In the genomic region with DNA sequence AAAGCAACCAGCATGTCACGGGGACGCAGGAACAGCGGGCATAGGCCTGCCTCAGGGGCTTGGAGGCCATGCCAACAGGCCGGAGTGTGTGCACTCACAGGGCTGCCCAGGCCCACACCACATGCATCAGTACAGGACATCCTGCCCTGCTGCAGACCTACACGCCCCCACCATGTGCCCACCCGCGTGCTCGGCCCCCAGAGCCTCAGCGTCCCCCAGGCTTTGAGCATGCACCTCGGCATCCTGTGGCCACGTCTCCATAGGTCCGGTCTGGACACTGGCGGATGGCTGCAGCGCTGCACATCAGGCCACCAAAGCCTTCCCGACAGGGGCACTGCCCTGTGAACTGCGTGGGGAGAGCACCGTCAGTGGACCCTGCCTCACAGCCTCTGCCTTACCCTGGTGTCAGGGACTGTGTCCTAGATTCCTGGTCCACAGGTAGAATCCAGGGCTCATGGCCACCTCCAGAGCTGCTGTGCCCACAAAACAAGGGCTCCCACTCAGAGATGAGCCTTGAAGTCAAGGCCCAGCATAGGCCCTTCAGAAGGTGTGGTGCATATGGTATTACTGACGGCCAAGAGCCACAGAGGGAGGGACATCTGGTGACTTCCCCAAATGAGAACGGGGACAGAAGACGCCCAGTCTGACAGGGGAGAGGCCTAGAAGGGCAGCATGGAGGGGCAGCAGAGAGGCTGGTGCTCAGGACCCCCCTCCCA, we compare ENCODE assay signal across 1 cellular context.
TF ChIP-seq lines count a peak whose summit lies in the region.

No MANE protein-coding gene starts in this region.

TF ChIP-seq in K562, 482 proteins besides CTCF, POLR2A, EP300 and RAD21:
- TF ChIP-seq SPI1 (IDR thresholded peaks at IDR 0.05; ENCODE audit: borderline replicate concordance, low read depth, low read length) (peak; percentile 37; the same call in 1 of the 2 replicates), SMARCC2 (IDR thresholded peaks at IDR 0.05; ENCODE audit: low read depth) (no peak)
TF ChIP-seq in K562: peak in this region for 1.
